Comparison of ENCODE assay signal across 27 cellular contexts in genomic region chr9:87799503-87799902, GRCh38.
"Had no signal": no experiment of that assay in that cellular context is flagged by ENCODE, and none has a peak within 500 bp of the region (broad histone marks: within the 10 kb centered on the region; RNA-seq: fewer than 3 reads in every experiment).

No MANE protein-coding gene starts in this region.

- ATAC-seq: activated CD8-positive, alpha-beta memory T cell treated with anti-CD3 and anti-CD28 coated beads, Interleukin-2, amount 10 ng/mL, durations not matched to agents 7 days and 5 days; activated naive CD8-positive, alpha-beta T cell treated with anti-CD3 and anti-CD28 coated beads, Interleukin-2, amount 50 U/mL, for 24 hours; body of pancreas; T-helper 17 cell; WTC11 had no signal

- H3K4me3 Mint-ChIP-seq: activated CD4-positive, alpha-beta memory T cell treated with anti-CD3 and anti-CD28 coated beads, Interleukin-2, amount 10 ng/mL, durations not matched to agents 7 days and 5 days; activated CD4-positive, alpha-beta T cell treated with anti-CD3 and anti-CD28 coated beads, Interleukin-2, amount 10 ng/mL, durations not matched to agents 7 days and 5 days; activated CD8-positive, alpha-beta memory T cell treated with anti-CD3 and anti-CD28 coated beads, Interleukin-2, amount 10 ng/mL, durations not matched to agents 7 days and 5 days; activated naive CD4-positive, alpha-beta T cell treated with anti-CD3 and anti-CD28 coated beads for 36 hours; activated naive CD4-positive, alpha-beta T cell treated with anti-CD3 and anti-CD28 coated beads, Interleukin-2, amount 50 U/mL, for 24 hours; activated naive CD8-positive, alpha-beta T cell treated with anti-CD3 and anti-CD28 coated beads for 36 hours; activated naive CD8-positive, alpha-beta T cell treated with anti-CD3 and anti-CD28 coated beads, Interleukin-2, amount 50 U/mL, for 24 hours; activated T-helper 1 cell treated with anti-CD3 and anti-CD28 coated beads, Interleukin-12 subunit alpha, Interleukin-12 subunit beta, Interleukin-2, Interleukin-4 antibody, amounts not matched to agents 30 ng/mL and 10 ng/mL and 1 ng/mL, durations not matched to agents 14 hours and 24 hours and 36 hours; T-helper 17 cell; WTC11 had no signal

- H3K4me3 ChIP-seq: adrenal gland, body of pancreas, esophagus muscularis mucosa had no signal

- H3K27ac ChIP-seq: adrenal gland, body of pancreas, esophagus muscularis mucosa had no signal

- DNase-seq: activated CD4-positive, alpha-beta memory T cell treated with anti-CD3 and anti-CD28 coated beads, Interleukin-2, amount 10 ng/mL, durations not matched to agents 7 days and 5 days; activated CD4-positive, alpha-beta T cell treated with anti-CD3 and anti-CD28 coated beads for 1 hour; activated CD4-positive, alpha-beta T cell treated with anti-CD3 and anti-CD28 coated beads for 4 hours; activated CD4-positive, alpha-beta T cell treated with anti-CD3 and anti-CD28 coated beads, Interleukin-2, amount 10 ng/mL, durations not matched to agents 7 days and 5 days; activated CD4-positive, alpha-beta T cell treated with anti-CD3 and anti-CD28 coated beads, Interleukin-2, amount 50 U/mL, for 4 hours; activated CD8-positive, alpha-beta memory T cell treated with anti-CD3 and anti-CD28 coated beads, Interleukin-2, amount 10 ng/mL, durations not matched to agents 7 days and 5 days; activated CD8-positive, alpha-beta memory T cell treated with anti-CD3 and anti-CD28 coated beads, Interleukin-2, amount 50 U/mL, for 4 hours; activated effector memory CD4-positive, alpha-beta T cell treated with anti-CD3 and anti-CD28 coated beads, Interleukin-2, amount 50 U/mL, for 16 hours; activated naive CD4-positive, alpha-beta T cell treated with anti-CD3 and anti-CD28 coated beads for 36 hours; activated naive CD8-positive, alpha-beta T cell treated with anti-CD3 and anti-CD28 coated beads for 36 hours; activated naive CD8-positive, alpha-beta T cell treated with anti-CD3 and anti-CD28 coated beads, Interleukin-2, amount 50 U/mL, for 24 hours; activated T-cell treated with anti-CD3 and anti-CD28 coated beads, Interleukin-2, amount 50 U/mL, for 1 hour; activated T-cell treated with anti-CD3 and anti-CD28 coated beads, Interleukin-2, amount 50 U/mL, for 48 hours; adrenal gland; amygdala; aorta; body of pancreas; caudate nucleus; cortex of kidney; effector CD8-positive, alpha-beta T cell; T-helper 1 cell; T-helper 17 cell had no signal

- H3K27me3 Mint-ChIP-seq: activated CD4-positive, alpha-beta T cell treated with anti-CD3 and anti-CD28 coated beads, Interleukin-2, amount 10 ng/mL, durations not matched to agents 7 days and 5 days had no signal

- H3K36me3 Mint-ChIP-seq: activated CD8-positive, alpha-beta memory T cell treated with anti-CD3 and anti-CD28 coated beads, Interleukin-2, amount 10 ng/mL, durations not matched to agents 7 days and 5 days; activated naive CD4-positive, alpha-beta T cell treated with anti-CD3 and anti-CD28 coated beads, Interleukin-2, amount 50 U/mL, for 24 hours; activated naive CD8-positive, alpha-beta T cell treated with anti-CD3 and anti-CD28 coated beads for 36 hours; WTC11 had no signal

- H3K36me3 ChIP-seq: adrenal gland, esophagus muscularis mucosa had no signal

- H3K4me1 Mint-ChIP-seq: activated naive CD8-positive, alpha-beta T cell treated with anti-CD3 and anti-CD28 coated beads for 36 hours; WTC11 had no signal

- H3K9me3 ChIP-seq: adrenal gland, body of pancreas, esophagus muscularis mucosa had no signal

- H3K4me1 ChIP-seq: adrenal gland, body of pancreas, esophagus muscularis mucosa had no signal

- H3K27me3 ChIP-seq: adrenal gland, body of pancreas had no signal

- H3K9me3 Mint-ChIP-seq: activated CD4-positive, alpha-beta memory T cell treated with anti-CD3 and anti-CD28 coated beads, Interleukin-2, amount 10 ng/mL, durations not matched to agents 7 days and 5 days; activated CD4-positive, alpha-beta T cell treated with anti-CD3 and anti-CD28 coated beads, Interleukin-2, amount 10 ng/mL, durations not matched to agents 7 days and 5 days; activated naive CD4-positive, alpha-beta T cell treated with anti-CD3 and anti-CD28 coated beads for 36 hours; activated naive CD4-positive, alpha-beta T cell treated with anti-CD3 and anti-CD28 coated beads, Interleukin-2, amount 50 U/mL, for 24 hours; activated naive CD8-positive, alpha-beta T cell treated with anti-CD3 and anti-CD28 coated beads for 36 hours; activated naive CD8-positive, alpha-beta T cell treated with anti-CD3 and anti-CD28 coated beads, Interleukin-2, amount 50 U/mL, for 24 hours; activated T-helper 1 cell treated with anti-CD3 and anti-CD28 coated beads, Interleukin-12 subunit alpha, Interleukin-12 subunit beta, Interleukin-2, Interleukin-4 antibody, amounts not matched to agents 30 ng/mL and 10 ng/mL and 1 ng/mL, durations not matched to agents 14 hours and 24 hours and 36 hours; activated T-helper 2 cell treated with anti-CD3 and anti-CD28 coated beads, Interferon-gamma antibody, Interleukin-2, Interleukin-4, amounts not matched to agents 10 μg/mL and 5 μg/mL and 100 μg/mL, durations not matched to agents 14 hours and 24 hours and 36 hours; WTC11 had no signal

- H3K27ac Mint-ChIP-seq: activated CD4-positive, alpha-beta memory T cell treated with anti-CD3 and anti-CD28 coated beads, Interleukin-2, amount 10 ng/mL, durations not matched to agents 7 days and 5 days; activated CD4-positive, alpha-beta T cell treated with anti-CD3 and anti-CD28 coated beads, Interleukin-2, amount 10 ng/mL, durations not matched to agents 7 days and 5 days; activated CD8-positive, alpha-beta memory T cell treated with anti-CD3 and anti-CD28 coated beads, Interleukin-2, amount 10 ng/mL, durations not matched to agents 7 days and 5 days; activated naive CD4-positive, alpha-beta T cell treated with anti-CD3 and anti-CD28 coated beads for 36 hours; activated naive CD4-positive, alpha-beta T cell treated with anti-CD3 and anti-CD28 coated beads, Interleukin-2, amount 50 U/mL, for 24 hours; activated naive CD8-positive, alpha-beta T cell treated with anti-CD3 and anti-CD28 coated beads for 36 hours; activated naive CD8-positive, alpha-beta T cell treated with anti-CD3 and anti-CD28 coated beads, Interleukin-2, amount 50 U/mL, for 24 hours; activated T-helper 1 cell treated with anti-CD3 and anti-CD28 coated beads, Interleukin-12 subunit alpha, Interleukin-12 subunit beta, Interleukin-2, Interleukin-4 antibody, amounts not matched to agents 30 ng/mL and 10 ng/mL and 1 ng/mL, durations not matched to agents 14 hours and 24 hours and 36 hours; activated T-helper 2 cell treated with anti-CD3 and anti-CD28 coated beads, Interferon-gamma antibody, Interleukin-2, Interleukin-4, amounts not matched to agents 10 μg/mL and 5 μg/mL and 100 μg/mL, durations not matched to agents 14 hours and 24 hours and 36 hours; T-helper 17 cell; WTC11 had no signal
